ENCODE assay signal across 7 cellular contexts in the genomic region with DNA sequence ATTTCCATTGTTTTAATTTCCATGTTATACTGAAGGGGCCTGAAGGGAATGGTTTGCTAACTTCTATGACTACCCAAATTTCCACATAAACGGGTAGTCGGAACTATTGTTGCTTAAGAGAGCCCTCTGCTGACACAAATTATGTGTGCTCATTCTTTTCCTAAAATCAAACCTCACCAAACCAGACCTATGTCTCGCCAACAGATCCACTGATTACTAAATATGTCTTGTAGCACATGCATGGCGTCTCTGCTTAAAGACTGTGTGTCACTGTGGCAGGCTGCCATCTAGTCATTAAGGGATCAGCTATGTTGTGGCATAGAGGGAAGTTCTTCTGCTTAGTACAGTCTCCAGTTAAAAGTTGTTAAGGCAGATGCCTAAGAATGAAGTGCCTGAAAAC. TPM values are rescaled to one million over a fixed set of nuclear protein-coding genes. Genes with fewer than 3 reads are reported as not detected.
DNase-seq lines count a peak whose midpoint lies in the region; ATAC-seq, FAIRE-seq and TF ChIP-seq lines count a peak whose summit lies in the region.

No MANE protein-coding gene starts in this region.

- H3K9me3 Mint-ChIP-seq in GM23338 (no peaks in the 10 kb centered on the region), nephron progenitor cell (no peaks in the 10 kb centered on the region)
- no peaks in the 10 kb centered on the region for H3K9me3 Mint-ChIP-seq in activated T-helper 2 cell treated with anti-CD3 and anti-CD28 coated beads, Interferon-gamma antibody, Interleukin-2, Interleukin-4, amounts not matched to agents 10 μg/mL and 5 μg/mL and 100 μg/mL, durations not matched to agents 14 hours and 24 hours and 36 hours

- H3K9ac ChIP-seq in endothelial cell of umbilical vein (replicated peaks; ENCODE audit: extremely low read depth, insufficient read depth, low read length) = no peak overlapping the region

- CTCF ChIA-PET in endothelial cell of umbilical vein (lab: Charles Lee) = interaction anchor here (1.5 to 3.0 kb wide), 3 partner anchors 97 to 168 kb away, joined by 3 to 17 read pairs (median 8); no protein-coding TSS in a partner anchor

- no peak for FAIRE-seq in endothelial cell of umbilical vein (lab: Jason Lieb, UNC)

- no peaks in the 10 kb centered on the region for H3K27me3 ChIP-seq in GM23338 (ENCODE audit: insufficient read depth)
- H3K27me3 ChIP-seq in endothelial cell of umbilical vein (ENCODE audit: control insufficient read depth in 2 of 2, insufficient read depth in 2 of 2, low read length in 2 of 2) = no peaks in the 10 kb centered on the region

- peak; percentile 27 for DNase-seq in GM23338 (ENCODE audit: low spot score)
- peak; percentile 7 for DNase-seq in NCI-H526 treated with DMSO at 0.1 percent for 48 hours (lab: John Stamatoyannopoulos, UW)
- DNase-seq in endothelial cell of umbilical vein (ENCODE audit: low read depth, low spot score) = peak; percentile 17
- DNase-seq in nephron progenitor cell = no peak
- no peak for DNase-seq in amniotic stem cell (lab: John Stamatoyannopoulos, UW)
- no peak for DNase-seq in activated T-helper 2 cell treated with anti-CD3 and anti-CD28 coated beads, Interferon-gamma antibody, Interleukin-2, Interleukin-4, amounts not matched to agents 10 μg/mL and 5 μg/mL and 100 μg/mL, durations not matched to agents 14 hours and 24 hours and 36 hours (ENCODE audit: low spot score)

- TF ChIP-seq POLR2A in endothelial cell of umbilical vein (IDR thresholded peaks at IDR 0.05; ENCODE audit: low read depth, low read length) = no peak

- H3K4me1 ChIP-seq in GM23338 (ENCODE audit: insufficient read depth) = peaks cover 14% of the 10 kb centered on the region; the same call in 1 of the 2 replicates
- H3K4me1 ChIP-seq in endothelial cell of umbilical vein (ENCODE audit: control insufficient read depth, extremely low read depth, insufficient read depth, low read length) = peaks cover 3% of the 10 kb centered on the region

- H4K20me1 ChIP-seq in GM23338 (replicated peaks; ENCODE audit: insufficient read depth) (no peaks in the 10 kb centered on the region), endothelial cell of umbilical vein (replicated peaks; ENCODE audit: control insufficient read depth, extremely low read depth, insufficient read depth, low read length) (no peaks in the 10 kb centered on the region)

- H3K36me3 Mint-ChIP-seq in GM23338 (ENCODE audit: low read depth) (no peaks in the 10 kb centered on the region), nephron progenitor cell (ENCODE audit: low read depth) (no peaks in the 10 kb centered on the region)
- no peaks in the 10 kb centered on the region for H3K36me3 Mint-ChIP-seq in activated T-helper 2 cell treated with anti-CD3 and anti-CD28 coated beads, Interferon-gamma antibody, Interleukin-2, Interleukin-4, amounts not matched to agents 10 μg/mL and 5 μg/mL and 100 μg/mL, durations not matched to agents 14 hours and 24 hours and 36 hours (ENCODE audit: low read depth)

- H3K4me3 ChIP-seq in GM23338 (no peak overlapping the region), endothelial cell of umbilical vein (replicated peaks in 1 of 3; ENCODE audit: insufficient read depth in 1 of 3, low read depth in 1 of 3, low read length in 3 of 3) (no peak overlapping the region)

- H3K4me1 Mint-ChIP-seq in GM23338 (peaks cover 29% of the 10 kb centered on the region), nephron progenitor cell (peaks cover 46% of the 10 kb centered on the region)
- H3K4me1 Mint-ChIP-seq in activated T-helper 2 cell treated with anti-CD3 and anti-CD28 coated beads, Interferon-gamma antibody, Interleukin-2, Interleukin-4, amounts not matched to agents 10 μg/mL and 5 μg/mL and 100 μg/mL, durations not matched to agents 14 hours and 24 hours and 36 hours (ENCODE audit: low read depth) = peaks cover 3% of the 10 kb centered on the region

- H3F3A ChIP-seq in GM23338 (replicated peaks; ENCODE audit: low read depth) = no peaks in the 10 kb centered on the region

- ATAC-seq in GM23338 (no peak), GM21381 (IDR thresholded peaks at IDR 0.05; ENCODE audit: unreplicated experiment) (no peak)

- intact Hi-C loops in endothelial cell of umbilical vein (cut with micrococcal nuclease) = loop anchor here (2.0 to 5.0 kb wide), 2 partner anchors 66 to 167 kb away; no protein-coding TSS in a partner anchor
- intact Hi-C loops in activated T-helper 2 cell treated with anti-CD3 and anti-CD28 coated beads, Interferon-gamma antibody, Interleukin-2, Interleukin-4, amounts not matched to agents 10 μg/mL and 5 μg/mL and 100 μg/mL, durations not matched to agents 14 hours and 24 hours and 36 hours (cut with micrococcal nuclease) = loop anchor here (5.0 kb wide), 1 partner anchor 166 kb away; no protein-coding TSS in a partner anchor

- TF ChIP-seq CTCF in GM23338 (conservative IDR thresholded peaks at IDR 0.05; ENCODE audit: low read depth in 2 of 2) = peak; percentile 39 to 50
- TF ChIP-seq CTCF in endothelial cell of umbilical vein (IDR thresholded peaks at IDR 0.05; ENCODE audit: extremely low read depth in 1 of 2, insufficient read depth in 1 of 2, low read depth in 1 of 2, low read length in 2 of 2) = no peak
- peak; percentile 51 for TF ChIP-seq CTCF in nephron progenitor cell (IDR thresholded peaks at IDR 0.05)

- no peak overlapping the region for H3K4me3 Mint-ChIP-seq in GM23338
- H3K4me3 Mint-ChIP-seq in nephron progenitor cell = no peak overlapping the region
- no peak overlapping the region for H3K4me3 Mint-ChIP-seq in activated T-helper 2 cell treated with anti-CD3 and anti-CD28 coated beads, Interferon-gamma antibody, Interleukin-2, Interleukin-4, amounts not matched to agents 10 μg/mL and 5 μg/mL and 100 μg/mL, durations not matched to agents 14 hours and 24 hours and 36 hours (ENCODE audit: low read depth)

- BruUV-seq in endothelial cell of umbilical vein (replicated peaks; lab: Mats Ljungman, UMichigan) = no TSS peak

- no peaks in the 10 kb centered on the region for H3K9me3 ChIP-seq in endothelial cell of umbilical vein (replicated peaks; ENCODE audit: control insufficient read depth, insufficient read depth, low read length)

- no peaks in the 10 kb centered on the region for H3K27me3 Mint-ChIP-seq in GM23338 (ENCODE audit: insufficient read depth, low read depth, poor library complexity)
- peaks cover 3% of the 10 kb centered on the region for H3K27me3 Mint-ChIP-seq in nephron progenitor cell (ENCODE audit: low read depth, poor library complexity)
- H3K27me3 Mint-ChIP-seq in activated T-helper 2 cell treated with anti-CD3 and anti-CD28 coated beads, Interferon-gamma antibody, Interleukin-2, Interleukin-4, amounts not matched to agents 10 μg/mL and 5 μg/mL and 100 μg/mL, durations not matched to agents 14 hours and 24 hours and 36 hours (ENCODE audit: low read depth) = no peaks in the 10 kb centered on the region

- H2AFZ ChIP-seq in GM23338 (no peak overlapping the region), endothelial cell of umbilical vein (ENCODE audit: low read depth, low read length) (no peak overlapping the region)

- dilution Hi-C loops in endothelial cell of umbilical vein (cut with MboI; ENCODE audit: extremely low pct_ligation_motif_present, low sequenced_read_pairs) = no loop called here

- H3K36me3 ChIP-seq in GM23338 (ENCODE audit: insufficient read depth) (no peaks in the 10 kb centered on the region), endothelial cell of umbilical vein (ENCODE audit: control insufficient read depth in 2 of 2, extremely low read depth in 1 of 2, insufficient read depth in 2 of 2, low read length in 2 of 2) (peaks cover 3 to 8% of the 10 kb centered on the region in 2 experiments)

- no peaks in the 10 kb centered on the region for H3K9me2 ChIP-seq in GM23338 (ENCODE audit: insufficient read depth)

- no peak overlapping the region for H3K4me2 ChIP-seq in GM23338
- no peak overlapping the region for H3K4me2 ChIP-seq in endothelial cell of umbilical vein (ENCODE audit: insufficient read depth, low read length)

- H3K27ac ChIP-seq in GM23338 (ENCODE audit: low read depth) (no peak overlapping the region), endothelial cell of umbilical vein (ENCODE audit: insufficient read depth, low read depth, low read length) (no peak overlapping the region)

- H3K9me1 ChIP-seq in endothelial cell of umbilical vein (replicated peaks; ENCODE audit: control insufficient read depth, extremely low read depth, insufficient read depth, low read length) = no peaks in the 10 kb centered on the region

- no peaks in the 10 kb centered on the region for H3K79me2 ChIP-seq in GM23338 (replicated peaks; ENCODE audit: insufficient read depth)
- H3K79me2 ChIP-seq in endothelial cell of umbilical vein (ENCODE audit: control insufficient read depth, insufficient read depth, low read length) = peaks cover 49% of the 10 kb centered on the region

- H3K27ac Mint-ChIP-seq in GM23338 (no peak overlapping the region), nephron progenitor cell (peak overlapping the region; percentile 85)
- no peak overlapping the region for H3K27ac Mint-ChIP-seq in activated T-helper 2 cell treated with anti-CD3 and anti-CD28 coated beads, Interferon-gamma antibody, Interleukin-2, Interleukin-4, amounts not matched to agents 10 μg/mL and 5 μg/mL and 100 μg/mL, durations not matched to agents 14 hours and 24 hours and 36 hours

- POLR2A ChIA-PET in endothelial cell of umbilical vein (lab: Charles Lee) = no interaction called here

RNA-seq across cellular contexts. Expression of a gene that starts 25.1 kb away (rescaled TPM):
- total RNA-seq in GM23338 (2014; rRNA removed; shearing (Covaris generic)) = 13.1 and 21.0 TPM in 2 replicates
- 22.6 and 25.2 TPM in 2 replicates for polyA plus RNA-seq in GM23338 (2016; fragmentation: Nextera tagmentation; extraction: Ambion mirVana)
- total RNA-seq in endothelial cell of umbilical vein = 92.1 and 108 TPM in 2 replicates
- 58.4 and 89.0 TPM in 2 replicates for polyA plus RNA-seq in endothelial cell of umbilical vein
- polyA plus RNA-seq in endothelial cell of umbilical vein (2011; cell fraction: cytosol; rRNA removed) = 131 and 140 TPM in 2 replicates
- polyA plus RNA-seq in endothelial cell of umbilical vein (2011; cell fraction: nucleus; rRNA removed) = 75.9 and 82.5 TPM in 2 replicates
- polyA plus RNA-seq in endothelial cell of umbilical vein (2012) = 99.2 and 136 TPM in 2 replicates
- polyA minus RNA-seq in endothelial cell of umbilical vein = 36.8 and 41.6 TPM in 2 replicates
- polyA minus RNA-seq in endothelial cell of umbilical vein (2011; cell fraction: cytosol; rRNA and poly(A)+ RNA removed) = 25.0 TPM
- polyA minus RNA-seq in endothelial cell of umbilical vein (2011; cell fraction: nucleus; rRNA and poly(A)+ RNA removed) = 49.7 and 51.0 TPM in 2 replicates
- 5.1 and 5.9 TPM in 2 replicates for total RNA-seq in activated T-helper 2 cell treated with anti-CD3 and anti-CD28 coated beads, Interferon-gamma antibody, Interleukin-2, Interleukin-4, amounts not matched to agents 10 μg/mL and 5 μg/mL and 100 μg/mL, durations not matched to agents 14 hours and 24 hours and 36 hours

RNA-seq across cellular contexts. Expression of a gene that starts 32.6 kb away (rescaled TPM):
- not detected in 2 replicates for total RNA-seq in GM23338 (2014; rRNA removed; shearing (Covaris generic))
- polyA plus RNA-seq in GM23338 (2016; fragmentation: Nextera tagmentation; extraction: Ambion mirVana) = not detected in 2 replicates
- total RNA-seq in endothelial cell of umbilical vein = 86.0 and 105 TPM in 2 replicates
- 42.9 and 49.8 TPM in 2 replicates for polyA plus RNA-seq in endothelial cell of umbilical vein
- polyA plus RNA-seq in endothelial cell of umbilical vein (2011; cell fraction: cytosol; rRNA removed) = 69.4 and 80.4 TPM in 2 replicates
- polyA plus RNA-seq in endothelial cell of umbilical vein (2011; cell fraction: nucleus; rRNA removed) = 70.4 and 78.7 TPM in 2 replicates
- polyA plus RNA-seq in endothelial cell of umbilical vein (2012) = 85.8 and 108 TPM in 2 replicates
- polyA minus RNA-seq in endothelial cell of umbilical vein = 37.7 and 47.6 TPM in 2 replicates
- polyA minus RNA-seq in endothelial cell of umbilical vein (2011; cell fraction: cytosol; rRNA and poly(A)+ RNA removed) = not detected
- polyA minus RNA-seq in endothelial cell of umbilical vein (2011; cell fraction: nucleus; rRNA and poly(A)+ RNA removed) = 26.6 and 31.4 TPM in 2 replicates
- not detected in 2 replicates for total RNA-seq in activated T-helper 2 cell treated with anti-CD3 and anti-CD28 coated beads, Interferon-gamma antibody, Interleukin-2, Interleukin-4, amounts not matched to agents 10 μg/mL and 5 μg/mL and 100 μg/mL, durations not matched to agents 14 hours and 24 hours and 36 hours

Comparison
In these comparisons a context has a peak if more than half of its experiments do, and no peak if none do; other contexts are left out.
1. DNase-seq: peak in GM23338 (single experiment), NCI-H526 treated with DMSO at 0.1 percent for 48 hours (single experiment) and endothelial cell of umbilical vein (single experiment); none in nephron progenitor cell (single experiment), amniotic stem cell (single experiment) and activated T-helper 2 cell treated with anti-CD3 and anti-CD28 coated beads, Interferon-gamma antibody, Interleukin-2, Interleukin-4, amounts not matched to agents 10 μg/mL and 5 μg/mL and 100 μg/mL, durations not matched to agents 14 hours and 24 hours and 36 hours (single experiment).
2. CTCF ChIP-seq: peak in GM23338 (2 of 2) and nephron progenitor cell (single experiment); none in endothelial cell of umbilical vein (0 of 2).
3. RNA of a gene that starts 32.6 kb away (total RNA-seq): 86.0 to 105 TPM in endothelial cell of umbilical vein; not detected in GM23338 and not detected in activated T-helper 2 cell treated with anti-CD3 and anti-CD28 coated beads, Interferon-gamma antibody, Interleukin-2, Interleukin-4, amounts not matched to agents 10 μg/mL and 5 μg/mL and 100 μg/mL, durations not matched to agents 14 hours and 24 hours and 36 hours; every median in the first group is over 10 times any median in the second.